In the genomic region with DNA sequence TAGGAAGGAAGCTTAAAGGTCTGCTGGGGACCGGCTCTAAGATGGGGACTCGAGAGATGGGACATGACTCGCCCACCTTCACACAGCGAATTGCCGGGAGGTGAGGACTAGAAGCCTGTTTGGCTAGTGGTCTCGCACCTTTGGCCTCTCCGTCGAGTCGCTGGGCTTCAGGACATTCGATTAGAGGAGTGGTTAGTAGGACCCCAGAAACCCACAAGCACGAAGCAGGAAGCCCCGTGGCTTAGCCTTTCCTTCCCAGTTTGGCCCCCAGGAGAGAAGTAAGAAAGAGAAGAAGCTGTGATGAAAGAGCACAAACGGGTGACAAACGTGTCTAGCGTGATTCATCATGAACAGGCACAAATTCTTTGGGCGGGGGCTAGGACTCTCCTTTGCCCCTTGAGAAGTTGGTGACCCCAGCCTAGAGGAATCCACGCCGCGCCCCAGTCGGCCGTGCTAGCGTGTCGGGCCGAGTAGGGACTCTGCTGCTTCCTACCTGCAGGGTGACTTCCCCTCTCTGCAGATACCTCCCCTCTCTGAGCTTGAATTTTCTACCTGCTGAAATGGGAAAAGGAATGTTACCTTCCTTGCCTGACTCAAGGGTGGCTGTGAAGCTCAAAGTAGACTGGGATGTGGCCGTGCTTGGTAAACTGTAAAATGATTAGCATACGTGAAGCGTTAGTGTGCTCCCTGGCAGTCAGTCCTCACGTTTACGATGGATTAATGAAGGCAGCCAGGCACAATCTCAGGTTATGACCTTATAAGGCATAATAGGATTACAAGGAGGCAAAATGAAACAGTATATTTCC, we compare ENCODE assay signal across 8 cellular contexts. TPM values are rescaled to one million over a fixed set of nuclear protein-coding genes. Genes with fewer than 3 reads are reported as not detected.
DNase-seq lines count a peak whose midpoint lies in the region; ATAC-seq and TF ChIP-seq lines count a peak whose summit lies in the region.

No MANE protein-coding gene starts in this region.

- peak overlapping the region; percentile 64 for H3K4me3 ChIP-seq in SJCRH30

- intact Hi-C loops in CD4-positive, alpha-beta T cell (cut with DNase I, micrococcal nuclease), result loop anchor here in 1 of 2 experiments (5.0 to 10.0 kb wide), 4 partner anchors 241 to 1619 kb away; partner anchors contain the start of genes RNF141, RPL27A, TMEM9B and TRIM66
- intact Hi-C loops in left colon (cut with DNase I, micrococcal nuclease), result no loop called here

- CTCF ChIA-PET in CD4-positive, alpha-beta T cell (lab: Charles Lee), result interaction anchor here (0.6 to 2.2 kb wide), 8 partner anchors 8 to 1041 kb away, joined by 3 to 6 read pairs (median 3); no protein-coding TSS in a partner anchor

- peaks cover 11% of the 10 kb centered on the region for H3K4me1 ChIP-seq in SJCRH30

- peaks cover 48% of the 10 kb centered on the region for H3K4me1 Mint-ChIP-seq in CD4-positive, alpha-beta T cell (ENCODE audit: low read depth)

- H3K36me3 ChIP-seq in SJCRH30, result no peaks in the 10 kb centered on the region

- ATAC-seq in CD4-positive, alpha-beta T cell (ENCODE audit: poor library complexity), result peak; percentile 11
- peak; percentile 25 for ATAC-seq in left colon
- ATAC-seq in stimulated activated naive CD8-positive, alpha-beta T cell treated with anti-CD3 and anti-CD28 coated beads, Interleukin-15, Interleukin-2, amounts not matched to agents 100 U/mL and 50 U/mL, for 24 hours, result no peak
- no peak for ATAC-seq in HG02642 (IDR thresholded peaks at IDR 0.05; ENCODE audit: poor library complexity, unreplicated experiment)
- ATAC-seq in HG03354 (IDR thresholded peaks at IDR 0.05; ENCODE audit: poor library complexity, severe bottlenecking, unreplicated experiment), result no peak

- H3K9me3 Mint-ChIP-seq in CD4-positive, alpha-beta T cell, result no peaks in the 10 kb centered on the region

- H3K36me3 Mint-ChIP-seq in CD4-positive, alpha-beta T cell (ENCODE audit: low read depth), result peaks cover 7% of the 10 kb centered on the region

- peaks cover 48% of the 10 kb centered on the region for H3K27me3 Mint-ChIP-seq in CD4-positive, alpha-beta T cell

- H3K27ac Mint-ChIP-seq in CD4-positive, alpha-beta T cell, result peak overlapping the region; percentile 72

- peaks cover 26% of the 10 kb centered on the region for H3K27me3 ChIP-seq in CD4-positive, alpha-beta T cell (ENCODE audit: control insufficient read depth, insufficient read depth, low read length)
- H3K27me3 ChIP-seq in SJCRH30, result no peaks in the 10 kb centered on the region

- no peak overlapping the region for H3K27ac ChIP-seq in CD4-positive, alpha-beta T cell (ENCODE audit: low read depth, low read length)
- H3K27ac ChIP-seq in SJCRH30 (peak overlapping the region; percentile 63), caudate nucleus (ENCODE audit: low read depth, low read length) (peak overlapping the region; percentile 78)

- no peak for TF ChIP-seq CTCF in CD4-positive, alpha-beta T cell (IDR thresholded peaks at IDR 0.05)

- peak overlapping the region; percentile 95 for H3K4me3 Mint-ChIP-seq in CD4-positive, alpha-beta T cell

- peak in 1 of 10 experiments; percentile 50 for DNase-seq in CD4-positive, alpha-beta T cell
- peak; percentile 85 for DNase-seq in HS-5 (ENCODE audit: low read depth)
- no peak for DNase-seq in SJCRH30
- peak in 7 of 61 donors; percentile 9 to 53 (median 45) for DNase-seq in caudate nucleus (lab: John Stamatoyannopoulos, UW)
- DNase-seq in left colon, result peak; percentile 52 to 71
- DNase-seq in stimulated activated naive CD8-positive, alpha-beta T cell treated with anti-CD3 and anti-CD28 coated beads, Interleukin-15, Interleukin-2, amounts not matched to agents 100 U/mL and 50 U/mL, for 24 hours, result peak; percentile 33

- POLR2A ChIA-PET in CD4-positive, alpha-beta T cell (lab: Charles Lee), result interaction anchor here (1.0 to 2.1 kb wide), 8 partner anchors 8 to 730 kb away, joined by 3 to 13 read pairs (median 4); partner anchors contain the start of gene WEE1

- no peaks in the 10 kb centered on the region for H3K9me3 ChIP-seq in CD4-positive, alpha-beta T cell (ENCODE audit: control insufficient read depth, low read length)
- H3K9me3 ChIP-seq in SJCRH30 (replicated peaks), result no peaks in the 10 kb centered on the region

RNA-seq across cellular contexts. Expression of gene ADM, which starts 1.1 kb away (rescaled TPM):
- 1 to 10 TPM; 1.5 to 1.8 TPM for total RNA-seq in CD4-positive, alpha-beta T cell
- 2.2 and 2.3 TPM in 2 replicates for total RNA-seq in SJCRH30 (2014; rRNA removed; shearing (Covaris generic))
- 10 to 100 TPM; 47.1 to 81.7 TPM for total RNA-seq in left colon

RNA-seq across cellular contexts. Expression of gene SBF2, which starts 9.7 kb away (rescaled TPM):
- total RNA-seq in CD4-positive, alpha-beta T cell, result 10 to 100 TPM; 14.2 to 15.2 TPM
- total RNA-seq in SJCRH30 (2014; rRNA removed; shearing (Covaris generic)), result 31.8 and 34.7 TPM in 2 replicates
- 10 to 100 TPM; 46.4 to 49.9 TPM for total RNA-seq in left colon

Comparison
In these comparisons a context has a peak if more than half of its experiments do, and no peak if none do; other contexts are left out.
1. ATAC-seq: peak in CD4-positive, alpha-beta T cell (single experiment) and left colon (single experiment); none in stimulated activated naive CD8-positive, alpha-beta T cell treated with anti-CD3 and anti-CD28 coated beads, Interleukin-15, Interleukin-2, amounts not matched to agents 100 U/mL and 50 U/mL, for 24 hours (single experiment), HG02642 (single experiment) and HG03354 (single experiment).
2. DNase-seq: peak in HS-5 (single experiment), left colon (2 of 2) and stimulated activated naive CD8-positive, alpha-beta T cell treated with anti-CD3 and anti-CD28 coated beads, Interleukin-15, Interleukin-2, amounts not matched to agents 100 U/mL and 50 U/mL, for 24 hours (single experiment); none in SJCRH30 (0 of 2).
3. RNA of gene ADM, which starts 1.1 kb away (total RNA-seq): 47.1 to 81.7 TPM in left colon; 2.2 to 2.3 TPM in SJCRH30 and 1.5 to 1.8 TPM in CD4-positive, alpha-beta T cell; every median in the first group is over 10 times any median in the second.